In genomic region chr2:197158138-197158537, GRCh38 we compare ENCODE assay signal across 1 cellular context.
TF ChIP-seq lines count a peak whose summit lies in the region.

No MANE protein-coding gene starts in this region.

TF ChIP-seq in GM12878, 131 proteins besides CTCF, POLR2A, EP300 and RAD21 (continued from another document):
- TF ChIP-seq, protein P1, sequence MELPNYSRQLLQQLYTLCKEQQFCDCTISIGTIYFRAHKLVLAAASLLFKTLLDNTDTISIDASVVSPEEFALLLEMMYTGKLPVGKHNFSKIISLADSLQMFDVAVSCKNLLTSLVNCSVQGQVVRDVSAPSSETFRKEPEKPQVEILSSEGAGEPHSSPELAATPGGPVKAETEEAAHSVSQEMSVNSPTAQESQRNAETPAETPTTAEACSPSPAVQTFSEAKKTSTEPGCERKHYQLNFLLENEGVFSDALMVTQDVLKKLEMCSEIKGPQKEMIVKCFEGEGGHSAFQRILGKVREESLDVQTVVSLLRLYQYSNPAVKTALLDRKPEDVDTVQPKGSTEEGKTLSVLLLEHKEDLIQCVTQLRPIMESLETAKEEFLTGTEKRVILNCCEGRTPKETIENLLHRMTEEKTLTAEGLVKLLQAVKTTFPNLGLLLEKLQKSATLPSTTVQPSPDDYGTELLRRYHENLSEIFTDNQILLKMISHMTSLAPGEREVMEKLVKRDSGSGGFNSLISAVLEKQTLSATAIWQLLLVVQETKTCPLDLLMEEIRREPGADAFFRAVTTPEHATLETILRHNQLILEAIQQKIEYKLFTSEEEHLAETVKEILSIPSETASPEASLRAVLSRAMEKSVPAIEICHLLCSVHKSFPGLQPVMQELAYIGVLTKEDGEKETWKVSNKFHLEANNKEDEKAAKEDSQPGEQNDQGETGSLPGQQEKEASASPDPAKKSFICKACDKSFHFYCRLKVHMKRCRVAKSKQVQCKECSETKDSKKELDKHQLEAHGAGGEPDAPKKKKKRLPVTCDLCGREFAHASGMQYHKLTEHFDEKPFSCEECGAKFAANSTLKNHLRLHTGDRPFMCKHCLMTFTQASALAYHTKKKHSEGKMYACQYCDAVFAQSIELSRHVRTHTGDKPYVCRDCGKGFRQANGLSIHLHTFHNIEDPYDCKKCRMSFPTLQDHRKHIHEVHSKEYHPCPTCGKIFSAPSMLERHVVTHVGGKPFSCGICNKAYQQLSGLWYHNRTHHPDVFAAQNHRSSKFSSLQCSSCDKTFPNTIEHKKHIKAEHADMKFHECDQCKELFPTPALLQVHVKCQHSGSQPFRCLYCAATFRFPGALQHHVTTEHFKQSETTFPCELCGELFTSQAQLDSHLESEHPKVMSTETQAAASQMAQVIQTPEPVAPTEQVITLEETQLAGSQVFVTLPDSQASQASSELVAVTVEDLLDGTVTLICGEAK (IDR thresholded peaks at IDR 0.05; ENCODE audit: borderline replicate concordance): peak; percentile 34; the same call in 1 of the 2 replicates
- TF ChIP-seq MXI1 (IDR thresholded peaks at IDR 0.05; ENCODE audit: low read depth, low read length) (no peak), MEF2A (IDR thresholded peaks at IDR 0.05; ENCODE audit: insufficient read depth, low read depth, low read length) (peak; percentile 65; the same call in 1 of the 2 replicates)
